Comparison of ENCODE assay signal across 1 cellular context in the genomic region with DNA sequence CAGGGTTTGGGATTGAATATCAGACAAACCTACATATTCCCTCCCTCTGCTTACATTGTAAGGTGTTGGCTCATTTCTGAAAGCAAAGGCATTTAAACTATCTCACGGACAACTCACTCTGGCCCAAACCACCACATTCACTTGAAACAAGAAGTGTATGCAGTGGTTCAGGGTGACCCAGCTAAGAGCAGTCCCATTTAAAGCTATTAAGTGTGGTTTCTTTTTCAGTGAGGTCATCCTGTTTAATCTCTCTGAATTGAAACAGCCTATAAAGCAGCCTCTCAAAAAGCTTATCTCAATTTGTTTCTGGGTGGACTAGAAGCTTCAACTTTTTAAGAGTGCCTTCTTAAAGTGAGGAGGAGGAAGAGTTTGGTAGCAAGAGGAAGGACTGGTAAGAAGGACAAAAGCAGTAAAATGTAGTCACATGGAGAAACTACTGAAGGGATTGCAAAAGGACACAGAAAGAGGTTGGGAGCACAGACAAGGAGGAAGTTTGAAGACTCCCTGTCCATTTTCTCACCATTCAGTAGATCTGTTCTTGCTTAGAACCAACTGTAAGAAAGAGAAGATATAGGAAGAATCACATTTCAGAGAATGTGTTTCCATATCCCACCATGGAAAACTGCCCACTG.
TF ChIP-seq lines count a peak whose summit lies in the region.

No MANE protein-coding gene starts in this region.

TF ChIP-seq in GM23338, 12 proteins besides CTCF, POLR2A, EP300 and RAD21 (continued from another document):
- TF ChIP-seq, protein P1, sequence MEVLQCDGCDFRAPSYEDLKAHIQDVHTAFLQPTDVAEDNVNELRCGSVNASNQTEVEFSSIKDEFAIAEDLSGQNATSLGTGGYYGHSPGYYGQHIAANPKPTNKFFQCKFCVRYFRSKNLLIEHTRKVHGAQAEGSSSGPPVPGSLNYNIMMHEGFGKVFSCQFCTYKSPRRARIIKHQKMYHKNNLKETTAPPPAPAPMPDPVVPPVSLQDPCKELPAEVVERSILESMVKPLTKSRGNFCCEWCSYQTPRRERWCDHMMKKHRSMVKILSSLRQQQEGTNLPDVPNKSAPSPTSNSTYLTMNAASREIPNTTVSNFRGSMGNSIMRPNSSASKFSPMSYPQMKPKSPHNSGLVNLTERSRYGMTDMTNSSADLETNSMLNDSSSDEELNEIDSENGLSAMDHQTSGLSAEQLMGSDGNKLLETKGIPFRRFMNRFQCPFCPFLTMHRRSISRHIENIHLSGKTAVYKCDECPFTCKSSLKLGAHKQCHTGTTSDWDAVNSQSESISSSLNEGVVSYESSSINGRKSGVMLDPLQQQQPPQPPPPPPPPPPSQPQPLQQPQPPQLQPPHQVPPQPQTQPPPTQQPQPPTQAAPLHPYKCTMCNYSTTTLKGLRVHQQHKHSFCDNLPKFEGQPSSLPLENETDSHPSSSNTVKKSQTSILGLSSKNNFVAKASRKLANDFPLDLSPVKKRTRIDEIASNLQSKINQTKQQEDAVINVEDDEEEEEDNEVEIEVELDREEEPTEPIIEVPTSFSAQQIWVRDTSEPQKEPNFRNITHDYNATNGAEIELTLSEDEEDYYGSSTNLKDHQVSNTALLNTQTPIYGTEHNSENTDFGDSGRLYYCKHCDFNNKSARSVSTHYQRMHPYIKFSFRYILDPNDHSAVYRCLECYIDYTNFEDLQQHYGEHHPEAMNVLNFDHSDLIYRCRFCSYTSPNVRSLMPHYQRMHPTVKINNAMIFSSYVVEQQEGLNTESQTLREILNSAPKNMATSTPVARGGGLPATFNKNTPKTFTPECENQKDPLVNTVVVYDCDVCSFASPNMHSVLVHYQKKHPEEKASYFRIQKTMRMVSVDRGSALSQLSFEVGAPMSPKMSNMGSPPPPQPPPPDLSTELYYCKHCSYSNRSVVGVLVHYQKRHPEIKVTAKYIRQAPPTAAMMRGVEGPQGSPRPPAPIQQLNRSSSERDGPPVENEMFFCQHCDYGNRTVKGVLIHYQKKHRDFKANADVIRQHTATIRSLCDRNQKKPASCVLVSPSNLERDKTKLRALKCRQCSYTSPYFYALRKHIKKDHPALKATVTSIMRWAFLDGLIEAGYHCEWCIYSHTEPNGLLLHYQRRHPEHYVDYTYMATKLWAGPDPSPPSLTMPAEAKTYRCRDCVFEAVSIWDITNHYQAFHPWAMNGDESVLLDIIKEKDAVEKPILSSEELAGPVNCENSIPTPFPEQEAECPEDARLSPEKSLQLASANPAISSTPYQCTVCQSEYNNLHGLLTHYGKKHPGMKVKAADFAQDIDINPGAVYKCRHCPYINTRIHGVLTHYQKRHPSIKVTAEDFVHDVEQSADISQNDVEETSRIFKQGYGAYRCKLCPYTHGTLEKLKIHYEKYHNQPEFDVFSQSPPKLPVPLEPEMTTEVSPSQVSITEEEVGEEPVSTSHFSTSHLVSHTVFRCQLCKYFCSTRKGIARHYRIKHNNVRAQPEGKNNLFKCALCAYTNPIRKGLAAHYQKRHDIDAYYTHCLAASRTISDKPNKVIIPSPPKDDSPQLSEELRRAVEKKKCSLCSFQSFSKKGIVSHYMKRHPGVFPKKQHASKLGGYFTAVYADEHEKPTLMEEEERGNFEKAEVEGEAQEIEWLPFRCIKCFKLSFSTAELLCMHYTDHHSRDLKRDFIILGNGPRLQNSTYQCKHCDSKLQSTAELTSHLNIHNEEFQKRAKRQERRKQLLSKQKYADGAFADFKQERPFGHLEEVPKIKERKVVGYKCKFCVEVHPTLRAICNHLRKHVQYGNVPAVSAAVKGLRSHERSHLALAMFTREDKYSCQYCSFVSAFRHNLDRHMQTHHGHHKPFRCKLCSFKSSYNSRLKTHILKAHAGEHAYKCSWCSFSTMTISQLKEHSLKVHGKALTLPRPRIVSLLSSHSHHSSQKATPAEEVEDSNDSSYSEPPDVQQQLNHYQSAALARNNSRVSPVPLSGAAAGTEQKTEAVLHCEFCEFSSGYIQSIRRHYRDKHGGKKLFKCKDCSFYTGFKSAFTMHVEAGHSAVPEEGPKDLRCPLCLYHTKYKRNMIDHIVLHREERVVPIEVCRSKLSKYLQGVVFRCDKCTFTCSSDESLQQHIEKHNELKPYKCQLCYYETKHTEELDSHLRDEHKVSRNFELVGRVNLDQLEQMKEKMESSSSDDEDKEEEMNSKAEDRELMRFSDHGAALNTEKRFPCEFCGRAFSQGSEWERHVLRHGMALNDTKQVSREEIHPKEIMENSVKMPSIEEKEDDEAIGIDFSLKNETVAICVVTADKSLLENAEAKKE (CRISPR knock-in tag; IDR thresholded peaks at IDR 0.05) = no peak
- TF ChIP-seq ZNF114 (CRISPR knock-in tag; IDR thresholded peaks at IDR 0.05) = no peak
- no peak for TF ChIP-seq POLR2AphosphoS5 (IDR thresholded peaks at IDR 0.05; ENCODE audit: low read depth)
